In genomic region chr3:194739498-194740284, GRCh38 we compare ENCODE assay signal across 24 cellular contexts. TPM values are rescaled to one million over a fixed set of nuclear protein-coding genes. Genes with fewer than 3 reads are reported as not detected.
DNase-seq lines count a peak whose midpoint lies in the region; ATAC-seq, FAIRE-seq and TF ChIP-seq lines count a peak whose summit lies in the region.
"Had no signal": no experiment of that assay in that cellular context is flagged by ENCODE, and none has a peak within 500 bp of the region (broad histone marks: within the 10 kb centered on the region; RNA-seq: fewer than 3 reads in every experiment).

No MANE protein-coding gene starts in this region.

- H3K27me3 ChIP-seq in GM23338 (ENCODE audit: insufficient read depth) (no peaks in the 10 kb centered on the region), gastroesophageal sphincter (peaks cover 8% of the 10 kb centered on the region)
- H3K27me3 ChIP-seq: BE2C, pancreas had no signal

- peaks cover 8% of the 10 kb centered on the region for H3K27me3 Mint-ChIP-seq in GM23338 (ENCODE audit: insufficient read depth, low read depth, poor library complexity)
- H3K27me3 Mint-ChIP-seq in T-cell: peaks cover 16 to 29% of the 10 kb centered on the region in 2 donors

- TF ChIP-seq CTCF in GM23338 (conservative IDR thresholded peaks at IDR 0.05; ENCODE audit: low read depth in 2 of 2) (no peak), fibroblast of pulmonary artery (IDR thresholded peaks at IDR 0.05; ENCODE audit: low read length, missing control alignments) (no peak), gastroesophageal sphincter (IDR thresholded peaks at IDR 0.05) (no peak)

- H3K4me3 Mint-ChIP-seq in GM23338 (no peak overlapping the region), T-cell (no peak overlapping the region)
- H3K4me3 Mint-ChIP-seq: naive thymus-derived CD4-positive, alpha-beta T cell had no signal

- H3K36me3 ChIP-seq in GM23338 (ENCODE audit: insufficient read depth) (no peaks in the 10 kb centered on the region), gastroesophageal sphincter (no peaks in the 10 kb centered on the region)
- H3K36me3 ChIP-seq: BE2C, esophagus squamous epithelium, pancreas, tibial artery had no signal

- H2AFZ ChIP-seq in GM23338: 0 out of 2 replicates have a peak overlapping the region, but pooled peaks have one; percentile 56

- TF ChIP-seq EP300 in gastroesophageal sphincter (IDR thresholded peaks at IDR 0.05): no peak

- CTCF ChIA-PET in T-cell (lab: Charles Lee): no interaction called here

- no peak overlapping the region for H3K27ac Mint-ChIP-seq in GM23338
- H3K27ac Mint-ChIP-seq in T-cell: no peak overlapping the region

- DNase-seq in GM23338 (ENCODE audit: low spot score) (no peak), RCC 7860 (ENCODE audit: low spot score) (peak; percentile 30), fibroblast of pulmonary artery (ENCODE audit: low read depth) (peak; percentile 38), pulmonary artery endothelial cell (ENCODE audit: low read depth, low spot score) (peak; percentile 48), T-cell (no peak)
- DNase-seq: activated CD4-positive, alpha-beta T cell treated with anti-CD3 and anti-CD28 coated beads, Interleukin-2, amount 50 U/mL, for 4 hours; amygdala; BE2C; effector CD4-positive, alpha-beta T cell; esophagus squamous epithelium; head of caudate nucleus; naive thymus-derived CD4-positive, alpha-beta T cell; NCI-H1092 treated with DMSO at 0.1 percent for 48 hours; NCI-H2081 treated with DMSO at 0.1 percent for 48 hours; NCI-H524; pancreas; SHP77; stimulated activated naive CD4-positive, alpha-beta T cell; tibial artery had no signal

- no peaks in the 10 kb centered on the region for H3K9me2 ChIP-seq in GM23338 (ENCODE audit: insufficient read depth)

- FAIRE-seq in RCC 7860 (lab: Jason Lieb, UNC): no peak
- FAIRE-seq: GM12891, pancreas had no signal

- 63 to 80% methylated on average over 7 to 9 of the region's 11 CpGs for WGBS in gastroesophageal sphincter (ENCODE audit: low coverage in 1 of 2), 2 donors

- POLR2A ChIA-PET in T-cell (lab: Charles Lee): no interaction called here

- H3K4me1 ChIP-seq in GM23338 (ENCODE audit: insufficient read depth): no peaks in the 10 kb centered on the region
- H3K4me1 ChIP-seq in gastroesophageal sphincter: peaks cover 0 to 32% (median 10%) of the 10 kb centered on the region in 3 donors
- H3K4me1 ChIP-seq: pancreas had no signal

- peaks cover 0 to 6% (median 0%) of the 10 kb centered on the region in 3 donors for H3K9me3 ChIP-seq in gastroesophageal sphincter
- H3K9me3 ChIP-seq: BE2C, pancreas had no signal

- TF ChIP-seq POLR2A in gastroesophageal sphincter (IDR thresholded peaks at IDR 0.05): no peak

- H3F3A ChIP-seq in GM23338 (replicated peaks; ENCODE audit: low read depth): no peaks in the 10 kb centered on the region

- H4K20me1 ChIP-seq in GM23338 (replicated peaks; ENCODE audit: insufficient read depth): no peaks in the 10 kb centered on the region

- H3K27ac ChIP-seq in GM23338 (ENCODE audit: low read depth) (no peak overlapping the region), gastroesophageal sphincter (no peak overlapping the region)
- H3K27ac ChIP-seq: esophagus squamous epithelium, KMS-11, tibial artery had no signal

- H3K9me3 Mint-ChIP-seq in GM23338 (peaks cover 2% of the 10 kb centered on the region; the same call in 2 of the 3 replicates), T-cell (peaks cover 0 to 5% (median 4%) of the 10 kb centered on the region in 3 donors)

- no peak overlapping the region for H3K4me3 ChIP-seq in GM23338
- H3K4me3 ChIP-seq in fibroblast of pulmonary artery (replicated peaks; ENCODE audit: low read depth, low read length): no peak overlapping the region
- no peak overlapping the region for H3K4me3 ChIP-seq in gastroesophageal sphincter
- H3K4me3 ChIP-seq: esophagus squamous epithelium, lung, pancreas, tibial artery had no signal

- H3K36me3 Mint-ChIP-seq in GM23338 (ENCODE audit: low read depth) (no peaks in the 10 kb centered on the region), T-cell (no peaks in the 10 kb centered on the region)
- H3K36me3 Mint-ChIP-seq: naive thymus-derived CD4-positive, alpha-beta T cell had no signal

- H3K4me1 Mint-ChIP-seq in GM23338: peaks cover 9% of the 10 kb centered on the region
- H3K4me1 Mint-ChIP-seq in T-cell: no peaks in the 10 kb centered on the region
- H3K4me1 Mint-ChIP-seq: naive thymus-derived CD4-positive, alpha-beta T cell had no signal

- no peaks in the 10 kb centered on the region for H3K79me2 ChIP-seq in GM23338 (replicated peaks; ENCODE audit: insufficient read depth)

- ATAC-seq in GM23338 (no peak), T-cell (replicated peaks in 1 of 4) (no peak), GM21717 (IDR thresholded peaks at IDR 0.05; ENCODE audit: unreplicated experiment) (no peak), gastroesophageal sphincter (no peak)
- ATAC-seq: naive thymus-derived CD4-positive, alpha-beta T cell had no signal

- no peak overlapping the region for H3K4me2 ChIP-seq in GM23338
- H3K4me2 ChIP-seq: KMS-11 had no signal

TF ChIP-seq in GM23338, 12 proteins besides CTCF, POLR2A, EP300 and RAD21 (continues in another document):
- TF ChIP-seq ZNF331 (CRISPR knock-in tag; IDR thresholded peaks at IDR 0.05; ENCODE audit: low read depth): no peak
- no peak for TF ChIP-seq ZNF462 (CRISPR knock-in tag; IDR thresholded peaks at IDR 0.05)

RNA-seq across cellular contexts. Expression of gene FAM43A, which starts 54.0 kb away (rescaled TPM):
- 3.3 and 6.4 TPM in 2 replicates for total RNA-seq in GM23338 (2014; rRNA removed; shearing (Covaris generic))
- 2.4 and 2.5 TPM in 2 replicates for polyA plus RNA-seq in GM23338 (2016; fragmentation: Nextera tagmentation; extraction: Ambion mirVana)
- total RNA-seq in pulmonary artery endothelial cell: 170 and 181 TPM in 2 replicates
- 10 to 100 TPM in 2 of 5 donors, 1 to 10 TPM in 3; 2.2 to 14.2 (median 8.1) TPM for total RNA-seq in T-cell
- total RNA-seq in gastroesophageal sphincter: 10 to 100 TPM; 15.9 to 36.3 (median 23.8) TPM

Comparison
In these comparisons a context has a peak if more than half of its experiments do, and no peak if none do; other contexts are left out.
1. DNase-seq: peak in RCC 7860 (single experiment), fibroblast of pulmonary artery (single experiment) and pulmonary artery endothelial cell (single experiment); none in GM23338 (single experiment) and T-cell (0 of 34).